Comparison of ENCODE assay signal across 9 cellular contexts in genomic region chr21:35624896-35625295, GRCh38.
"Had no signal": no experiment of that assay in that cellular context is flagged by ENCODE, and none has a peak within 500 bp of the region (broad histone marks: within the 10 kb centered on the region; RNA-seq: fewer than 3 reads in every experiment).

No MANE protein-coding gene starts in this region.

- H2AFZ ChIP-seq: GM23248, GM23338 had no signal

- DNase-seq: GM23248, GOT3, H7, H9, HCEC 1CT, HFFc6 had no signal

- H3K36me3 ChIP-seq: HAP-1 had no signal

- ATAC-seq: GM23338, HCT116 had no signal

- H3K9me3 ChIP-seq: HAP-1 had no signal

- H3K27ac ChIP-seq: GM23248 had no signal

- H3K4me3 ChIP-seq: GM23248, GM23338, HAP-1 had no signal

- H3K4me2 ChIP-seq: GM23338 had no signal

- H3K4me1 ChIP-seq: HAP-1 had no signal

- H3K9ac ChIP-seq: GM23248 had no signal
